In the genomic region with DNA sequence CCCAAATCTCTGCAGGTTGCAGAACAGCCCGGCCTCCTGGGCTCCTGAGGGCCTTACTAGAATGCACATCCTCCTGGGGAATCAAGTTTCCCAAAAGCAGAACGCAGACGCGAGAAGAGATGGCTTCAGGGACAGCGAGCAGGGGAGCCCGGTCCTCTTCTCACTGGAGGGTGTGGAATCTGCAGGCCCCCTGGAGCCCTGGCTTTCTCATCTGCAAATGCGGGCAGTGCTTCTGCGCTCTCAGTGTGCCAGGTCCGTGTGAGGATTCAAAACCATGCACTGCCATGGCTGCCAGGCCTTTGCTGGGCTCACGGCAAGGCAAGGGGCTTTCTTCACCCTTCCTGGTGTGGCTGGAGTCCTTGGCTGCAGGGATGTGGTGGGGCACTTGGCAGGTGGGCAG, we compare ENCODE assay signal across 1 cellular context.
TF ChIP-seq lines count a peak whose summit lies in the region.

No MANE protein-coding gene starts in this region.

TF ChIP-seq in H1, 55 proteins besides CTCF, POLR2A, EP300 and RAD21:
- TF ChIP-seq SIN3A (conservative IDR thresholded peaks at IDR 0.05 in 1 of 2, IDR thresholded peaks at IDR 0.05 in 1 of 2; ENCODE audit: low read depth in 1 of 2, low read length in 2 of 2) (no peak), JUN (IDR thresholded peaks at IDR 0.05; ENCODE audit: low read depth, low read length) (no peak), CREB1 (IDR thresholded peaks at IDR 0.05) (no peak), TBP (IDR thresholded peaks at IDR 0.05; ENCODE audit: low read depth, low read length) (no peak), BCL11A (IDR thresholded peaks at IDR 0.05; ENCODE audit: low read depth in 2 of 2, low read length in 2 of 2) (no peak), CHD2 (IDR thresholded peaks at IDR 0.05; ENCODE audit: low read length) (no peak), TEAD4 (IDR thresholded peaks at IDR 0.05; ENCODE audit: low read depth, low read length) (no peak), POLR2AphosphoS5 (IDR thresholded peaks at IDR 0.05; ENCODE audit: low read depth, low read length) (no peak), CEBPB (IDR thresholded peaks at IDR 0.05; ENCODE audit: low read depth, low read length) (no peak), CBX5 (IDR thresholded peaks at IDR 0.05; ENCODE audit: low read depth, low read length) (no peak), EZH2 (IDR thresholded peaks at IDR 0.05; ENCODE audit: low read depth, low read length, severe bottlenecking) (no peak), RNF2 (IDR thresholded peaks at IDR 0.05; ENCODE audit: borderline replicate concordance, low read depth, low read length, missing control alignments, poor library complexity, severe bottlenecking) (no peak), KDM4A (IDR thresholded peaks at IDR 0.05; ENCODE audit: low read depth, low read length, severe bottlenecking) (no peak)
- TF ChIP-seq, protein P1, sequence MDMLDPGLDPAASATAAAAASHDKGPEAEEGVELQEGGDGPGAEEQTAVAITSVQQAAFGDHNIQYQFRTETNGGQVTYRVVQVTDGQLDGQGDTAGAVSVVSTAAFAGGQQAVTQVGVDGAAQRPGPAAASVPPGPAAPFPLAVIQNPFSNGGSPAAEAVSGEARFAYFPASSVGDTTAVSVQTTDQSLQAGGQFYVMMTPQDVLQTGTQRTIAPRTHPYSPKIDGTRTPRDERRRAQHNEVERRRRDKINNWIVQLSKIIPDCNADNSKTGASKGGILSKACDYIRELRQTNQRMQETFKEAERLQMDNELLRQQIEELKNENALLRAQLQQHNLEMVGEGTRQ (IDR thresholded peaks at IDR 0.05; ENCODE audit: low read length) = no peak
- TF ChIP-seq, protein P2, sequence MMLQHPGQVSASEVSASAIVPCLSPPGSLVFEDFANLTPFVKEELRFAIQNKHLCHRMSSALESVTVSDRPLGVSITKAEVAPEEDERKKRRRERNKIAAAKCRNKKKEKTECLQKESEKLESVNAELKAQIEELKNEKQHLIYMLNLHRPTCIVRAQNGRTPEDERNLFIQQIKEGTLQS (IDR thresholded peaks at IDR 0.05; ENCODE audit: insufficient read depth, low read depth, low read length) = no peak
